In genomic region chr2:177989029-177989885, GRCh38 we compare ENCODE assay signal across 1 cellular context.
TF ChIP-seq lines count a peak whose summit lies in the region.

No MANE protein-coding gene starts in this region.

TF ChIP-seq in endothelial cell of umbilical vein, 7 proteins besides CTCF, POLR2A, EP300 and RAD21:
- TF ChIP-seq JUN (IDR thresholded peaks at IDR 0.05; ENCODE audit: borderline replicate concordance, insufficient read depth, insufficient read length, low read depth) (no peak), GATA2 (IDR thresholded peaks at IDR 0.05; ENCODE audit: insufficient read depth, insufficient read length, low read depth, low read length) (peak; percentile 25), EZH2 (IDR thresholded peaks at IDR 0.05; ENCODE audit: borderline replicate concordance, low read depth, low read length, severe bottlenecking) (no peak), FOS (IDR thresholded peaks at IDR 0.05; ENCODE audit: borderline replicate concordance, insufficient read depth, low read length) (peak; percentile 12)
